Comparison of ENCODE assay signal across 20 cellular contexts in genomic region chr2:216742411-216742810, GRCh38. TPM values are rescaled to one million over a fixed set of nuclear protein-coding genes. Genes with fewer than 3 reads are reported as not detected.
DNase-seq lines count a peak whose midpoint lies in the region; ATAC-seq and TF ChIP-seq lines count a peak whose summit lies in the region.
"Had no signal": no experiment of that assay in that cellular context is flagged by ENCODE, and none has a peak within 500 bp of the region (broad histone marks: within the 10 kb centered on the region; RNA-seq: fewer than 3 reads in every experiment).

No MANE protein-coding gene starts in this region.

- no peak overlapping the region for H4K91ac ChIP-seq in mesenchymal stem cell (ENCODE audit: low read length)

- H3K27ac ChIP-seq in mesenchymal stem cell (ENCODE audit: low read length, poor library complexity, severe bottlenecking) (no peak overlapping the region), subcutaneous abdominal adipose tissue (ENCODE audit: low read depth, low read length) (peak overlapping the region; percentile 25)
- H3K27ac ChIP-seq: spleen had no signal

- H3K9me3 Mint-ChIP-seq in activated T-cell treated with anti-CD3 and anti-CD28 coated beads, Interleukin-2, amount 50 U/mL, for 24 hours, result no peaks in the 10 kb centered on the region
- no peaks in the 10 kb centered on the region for H3K9me3 Mint-ChIP-seq in activated CD8-positive, alpha-beta T cell treated with anti-CD3 and anti-CD28 coated beads for 36 hours
- H3K9me3 Mint-ChIP-seq: activated naive CD8-positive, alpha-beta T cell treated with anti-CD3 and anti-CD28 coated beads for 36 hours; naive thymus-derived CD8-positive, alpha-beta T cell had no signal

- H2BK12ac ChIP-seq in mesenchymal stem cell (ENCODE audit: low read length in 2 of 2), result peak overlapping the region; percentile 91 to 95

- no peaks in the 10 kb centered on the region for H3K4me1 Mint-ChIP-seq in activated T-cell treated with anti-CD3 and anti-CD28 coated beads, Interleukin-2, amount 50 U/mL, for 24 hours (ENCODE audit: low read depth)
- no peaks in the 10 kb centered on the region for H3K4me1 Mint-ChIP-seq in activated CD8-positive, alpha-beta T cell treated with anti-CD3 and anti-CD28 coated beads for 36 hours (ENCODE audit: low read depth)
- H3K4me1 Mint-ChIP-seq: activated naive CD8-positive, alpha-beta T cell treated with anti-CD3 and anti-CD28 coated beads for 36 hours; naive thymus-derived CD8-positive, alpha-beta T cell had no signal

- H3K9ac ChIP-seq in adipocyte (ENCODE audit: low read length) (no peak overlapping the region), mesenchymal stem cell (ENCODE audit: low read length) (no peak overlapping the region), subcutaneous abdominal adipose tissue (ENCODE audit: low read length in 5 of 5) (no peak overlapping the region)

- no peak overlapping the region for H3K4me3 Mint-ChIP-seq in activated T-cell treated with anti-CD3 and anti-CD28 coated beads, Interleukin-2, amount 50 U/mL, for 24 hours
- H3K4me3 Mint-ChIP-seq in activated CD8-positive, alpha-beta T cell treated with anti-CD3 and anti-CD28 coated beads for 36 hours, result no peak overlapping the region
- H3K4me3 Mint-ChIP-seq: activated naive CD8-positive, alpha-beta T cell treated with anti-CD3 and anti-CD28 coated beads for 36 hours; naive thymus-derived CD8-positive, alpha-beta T cell had no signal

- H3K23ac ChIP-seq in mesenchymal stem cell (ENCODE audit: low read length in 2 of 2), result no peak overlapping the region

- peak overlapping the region; percentile 56 to 67 for H3K18ac ChIP-seq in mesenchymal stem cell (ENCODE audit: low read depth in 1 of 2, low read length in 2 of 2)

- H3K9me3 ChIP-seq in adipocyte (ENCODE audit: control insufficient read depth, low read length) (no peaks in the 10 kb centered on the region), mesenchymal stem cell (ENCODE audit: control insufficient read depth, low read length) (no peaks in the 10 kb centered on the region), subcutaneous abdominal adipose tissue (ENCODE audit: control insufficient read depth in 5 of 5, low read length in 5 of 5) (no peaks in the 10 kb centered on the region)
- H3K9me3 ChIP-seq: breast epithelium, HAP-1, spleen had no signal

- H3K4me1 ChIP-seq in adipocyte (ENCODE audit: control insufficient read depth, insufficient read depth, low read length) (peaks cover 37% of the 10 kb centered on the region), mesenchymal stem cell (ENCODE audit: control insufficient read depth, insufficient read depth, low read depth, low read length) (no peaks in the 10 kb centered on the region), subcutaneous abdominal adipose tissue (ENCODE audit: control insufficient read depth in 5 of 5, insufficient read depth in 5 of 5, low read length in 5 of 5) (peaks cover 3 to 31% (median 27%) of the 10 kb centered on the region in 5 donors)
- H3K4me1 ChIP-seq: breast epithelium, HAP-1, spleen had no signal

- no peak overlapping the region for H3K4me2 ChIP-seq in mesenchymal stem cell (ENCODE audit: low read length, poor library complexity, severe bottlenecking)

- H4K8ac ChIP-seq in mesenchymal stem cell (ENCODE audit: low read length), result peak overlapping the region; percentile 19

- peak overlapping the region in 1 of 2 experiments; percentile 65 for H3K4ac ChIP-seq in mesenchymal stem cell (ENCODE audit: low read depth in 1 of 2, low read length in 2 of 2)

- TF ChIP-seq CTCF in fibroblast of villous mesenchyme (IDR thresholded peaks at IDR 0.05; ENCODE audit: insufficient read depth, low read depth, low read length), result no peak
- no peak for TF ChIP-seq CTCF in activated CD8-positive, alpha-beta T cell treated with anti-CD3 and anti-CD28 coated beads for 36 hours (IDR thresholded peaks at IDR 0.05)

- H2AK5ac ChIP-seq in mesenchymal stem cell (ENCODE audit: low read length, severe bottlenecking), result no peak overlapping the region

- H3K79me1 ChIP-seq in mesenchymal stem cell (replicated peaks; ENCODE audit: low read length, poor library complexity, severe bottlenecking), result no peaks in the 10 kb centered on the region

- WGBS in mesenchymal stem cell, result 66% methylated on average over 3 of the region's 3 CpGs

- POLR2A ChIA-PET in activated CD8-positive, alpha-beta T cell treated with anti-CD3 and anti-CD28 coated beads for 36 hours (lab: Charles Lee), result no interaction called here

- H3K27me3 ChIP-seq in adipocyte (replicated peaks; ENCODE audit: control insufficient read depth, insufficient read depth, low read length) (no peaks in the 10 kb centered on the region), mesenchymal stem cell (ENCODE audit: control insufficient read depth in 1 of 2, insufficient read depth in 1 of 2, low read length in 2 of 2) (peaks cover 20 to 22% of the 10 kb centered on the region in 2 experiments), subcutaneous abdominal adipose tissue (ENCODE audit: control insufficient read depth in 5 of 5, insufficient read depth in 4 of 5, low read length in 5 of 5) (no peaks in the 10 kb centered on the region)
- H3K27me3 ChIP-seq: breast epithelium had no signal

- no peaks in the 10 kb centered on the region for H3K36me3 ChIP-seq in adipocyte (ENCODE audit: control insufficient read depth, insufficient read depth, low read length, severe bottlenecking)
- H3K36me3 ChIP-seq in mesenchymal stem cell (ENCODE audit: control insufficient read depth in 1 of 2, insufficient read depth in 2 of 2, low read depth in 1 of 2, low read length in 2 of 2), result no peaks in the 10 kb centered on the region
- no peaks in the 10 kb centered on the region for H3K36me3 ChIP-seq in subcutaneous abdominal adipose tissue (ENCODE audit: control insufficient read depth in 5 of 5, insufficient read depth in 5 of 5, low read length in 5 of 5)
- H3K36me3 ChIP-seq: breast epithelium, HAP-1, spleen had no signal

- H3K27me3 Mint-ChIP-seq in activated T-cell treated with anti-CD3 and anti-CD28 coated beads, Interleukin-2, amount 50 U/mL, for 24 hours, result peaks cover 35% of the 10 kb centered on the region
- H3K27me3 Mint-ChIP-seq in activated CD8-positive, alpha-beta T cell treated with anti-CD3 and anti-CD28 coated beads for 36 hours, result peaks cover 3% of the 10 kb centered on the region

- no peak for ATAC-seq in activated CD8-positive, alpha-beta T cell treated with anti-CD3 and anti-CD28 coated beads for 36 hours
- no peak for ATAC-seq in GM21447 (IDR thresholded peaks at IDR 0.05; ENCODE audit: unreplicated experiment)
- ATAC-seq: naive thymus-derived CD8-positive, alpha-beta T cell had no signal

- CTCF ChIA-PET in activated CD8-positive, alpha-beta T cell treated with anti-CD3 and anti-CD28 coated beads for 36 hours (lab: Charles Lee), result no interaction called here

- H2BK15ac ChIP-seq in mesenchymal stem cell (ENCODE audit: low read depth, poor library complexity, severe bottlenecking), result peak overlapping the region; percentile 78

- intact Hi-C loops in activated CD8-positive, alpha-beta T cell treated with anti-CD3 and anti-CD28 coated beads for 36 hours (cut with micrococcal nuclease), result no loop called here

- no peak overlapping the region for H3K4me3 ChIP-seq in adipocyte (ENCODE audit: low read length)
- H3K4me3 ChIP-seq in fibroblast of villous mesenchyme (ENCODE audit: low read depth, low read length), result no peak overlapping the region
- H3K4me3 ChIP-seq in mesenchymal stem cell (ENCODE audit: insufficient read depth in 1 of 2, low read depth in 1 of 2, low read length in 2 of 2), result no peak overlapping the region
- peak overlapping the region in 1 of 5 donors; percentile 12 for H3K4me3 ChIP-seq in subcutaneous abdominal adipose tissue (ENCODE audit: low read depth in 1 of 5, low read length in 5 of 5)
- H3K4me3 ChIP-seq: breast epithelium, HAP-1, spleen had no signal

- peak; percentile 30 for DNase-seq in adipocyte (ENCODE audit: low read depth)
- DNase-seq in fibroblast of villous mesenchyme (ENCODE audit: low read depth), result peak; percentile 79
- DNase-seq in mesenchymal stem cell, result peak; percentile 73
- no peak for DNase-seq in activated T-cell treated with anti-CD3 and anti-CD28 coated beads, Interleukin-2, amount 50 U/mL, for 24 hours
- DNase-seq in activated CD8-positive, alpha-beta T cell treated with anti-CD3 and anti-CD28 coated beads for 36 hours, result no peak
- DNase-seq: activated CD4-positive, alpha-beta T cell treated with anti-CD3 and anti-CD28 coated beads for 1 hour; activated naive CD8-positive, alpha-beta T cell treated with anti-CD3 and anti-CD28 coated beads for 36 hours; DMS79 treated with DMSO at 0.1 percent for 48 hours; naive thymus-derived CD8-positive, alpha-beta T cell; NCI-H1048; NCI-H2081; NCI-H446 treated with DMSO at 0.1 percent for 48 hours; posterior cingulate gyrus; RPMI8226; spleen; stimulated activated CD4-positive, alpha-beta T cell treated with anti-CD3 and anti-CD28 coated beads, Interleukin-4, amount 100 ng/mL, for 4 hours had no signal

- H2BK5ac ChIP-seq in mesenchymal stem cell (ENCODE audit: low read depth, low read length, poor library complexity, severe bottlenecking), result no peak overlapping the region

- no peak overlapping the region for H2AFZ ChIP-seq in mesenchymal stem cell (ENCODE audit: low read depth, low read length)

- no peak overlapping the region for H3K27ac Mint-ChIP-seq in activated T-cell treated with anti-CD3 and anti-CD28 coated beads, Interleukin-2, amount 50 U/mL, for 24 hours
- no peak overlapping the region for H3K27ac Mint-ChIP-seq in activated CD8-positive, alpha-beta T cell treated with anti-CD3 and anti-CD28 coated beads for 36 hours
- H3K27ac Mint-ChIP-seq: activated naive CD8-positive, alpha-beta T cell treated with anti-CD3 and anti-CD28 coated beads for 36 hours; naive thymus-derived CD8-positive, alpha-beta T cell had no signal

- no peak overlapping the region for H3K14ac ChIP-seq in mesenchymal stem cell (ENCODE audit: low read length in 2 of 2)

- no peak overlapping the region for H2BK120ac ChIP-seq in mesenchymal stem cell (ENCODE audit: low read depth, low read length)

- H3K36me3 Mint-ChIP-seq in activated T-cell treated with anti-CD3 and anti-CD28 coated beads, Interleukin-2, amount 50 U/mL, for 24 hours (ENCODE audit: low read depth), result no peaks in the 10 kb centered on the region
- no peaks in the 10 kb centered on the region for H3K36me3 Mint-ChIP-seq in activated CD8-positive, alpha-beta T cell treated with anti-CD3 and anti-CD28 coated beads for 36 hours (ENCODE audit: low read depth)
- H3K36me3 Mint-ChIP-seq: activated naive CD8-positive, alpha-beta T cell treated with anti-CD3 and anti-CD28 coated beads for 36 hours; naive thymus-derived CD8-positive, alpha-beta T cell had no signal

RNA-seq across cellular contexts. Expression of gene IGFBP5, which starts 47.1 kb away (rescaled TPM):
- total RNA-seq in fibroblast of villous mesenchyme, result 644 and 754 TPM in 2 replicates
- 440 TPM for polyA plus RNA-seq in mesenchymal stem cell (2013, experiment 1 of 2)
- polyA plus RNA-seq in mesenchymal stem cell (2013, experiment 2 of 2), result 419 TPM
- not detected for total RNA-seq in activated CD8-positive, alpha-beta T cell treated with anti-CD3 and anti-CD28 coated beads for 36 hours
- total RNA-seq: activated naive CD8-positive, alpha-beta T cell treated with anti-CD3 and anti-CD28 coated beads for 36 hours; naive thymus-derived CD8-positive, alpha-beta T cell had no signal
- polyA plus RNA-seq: naive thymus-derived CD8-positive, alpha-beta T cell had no signal

Comparison
In these comparisons a context has a peak if more than half of its experiments do, and no peak if none do; other contexts are left out.
1. DNase-seq: peak in adipocyte (single experiment), fibroblast of villous mesenchyme (single experiment) and mesenchymal stem cell (single experiment); none in activated T-cell treated with anti-CD3 and anti-CD28 coated beads, Interleukin-2, amount 50 U/mL, for 24 hours (single experiment) and activated CD8-positive, alpha-beta T cell treated with anti-CD3 and anti-CD28 coated beads for 36 hours (single experiment).
2. RNA of gene IGFBP5, which starts 47.1 kb away (total RNA-seq): 644 to 754 TPM in fibroblast of villous mesenchyme; not detected in activated CD8-positive, alpha-beta T cell treated with anti-CD3 and anti-CD28 coated beads for 36 hours; every median in the first group is over 100 times any median in the second.